ENCODE assay signal across 22 cellular contexts in genomic region chr10:104501864-104502579, GRCh38.
DNase-seq lines count a peak whose midpoint lies in the region; ATAC-seq and TF ChIP-seq lines count a peak whose summit lies in the region.
"Had no signal": no experiment of that assay in that cellular context is flagged by ENCODE, and none has a peak within 500 bp of the region (broad histone marks: within the 10 kb centered on the region; RNA-seq: fewer than 3 reads in every experiment).

No MANE protein-coding gene starts in this region.

- no peak overlapping the region for H3K4me3 Mint-ChIP-seq in WTC11
- no peak overlapping the region for H3K4me3 Mint-ChIP-seq in neural progenitor cell
- H3K4me3 Mint-ChIP-seq: B cell; CD4-positive, CD25-positive, alpha-beta regulatory T cell had no signal

- H3K27me3 Mint-ChIP-seq in WTC11 (ENCODE audit: low read depth) (no peaks in the 10 kb centered on the region), neural progenitor cell (ENCODE audit: insufficient read depth, low read depth) (no peaks in the 10 kb centered on the region)

- H3K4me3 ChIP-seq in HEK293 (ENCODE audit: low read depth, low read length) (no peak overlapping the region), neural progenitor cell (no peak overlapping the region)
- H3K4me3 ChIP-seq: SK-N-MC had no signal

- H3K4me2 ChIP-seq in neural progenitor cell: peak overlapping the region; percentile 25

- H3K36me3 ChIP-seq in HEK293 (ENCODE audit: control insufficient read depth in 2 of 2, insufficient read depth in 1 of 2, low read length in 2 of 2): no peaks in the 10 kb centered on the region
- no peaks in the 10 kb centered on the region for H3K36me3 ChIP-seq in neural progenitor cell

- H3K4me1 Mint-ChIP-seq in WTC11 (peaks cover 22% of the 10 kb centered on the region), neural progenitor cell (peaks cover 23% of the 10 kb centered on the region)
- H3K4me1 Mint-ChIP-seq: B cell had no signal

- no peak overlapping the region for H3K9ac ChIP-seq in neural progenitor cell

- H3K9me3 Mint-ChIP-seq in WTC11 (peaks cover under 1% of the 10 kb centered on the region), neural progenitor cell (no peaks in the 10 kb centered on the region)
- H3K9me3 Mint-ChIP-seq: CD4-positive, CD25-positive, alpha-beta regulatory T cell had no signal

- H3K4me1 ChIP-seq in HEK293 (ENCODE audit: control insufficient read depth, insufficient read depth, low read length): no peaks in the 10 kb centered on the region
- H3K4me1 ChIP-seq in neural progenitor cell: peaks cover 50% of the 10 kb centered on the region

- H3K27me3 ChIP-seq in neural progenitor cell: no peaks in the 10 kb centered on the region

- H3K27ac ChIP-seq in HEK293 (ENCODE audit: extremely low read depth, low read depth, low read length) (no peak overlapping the region), neural progenitor cell (no peak overlapping the region)
- H3K27ac ChIP-seq: HL-60, SK-N-MC had no signal

- no peak overlapping the region for H3K27ac Mint-ChIP-seq in WTC11
- H3K27ac Mint-ChIP-seq in neural progenitor cell: no peak overlapping the region
- H3K27ac Mint-ChIP-seq: B cell; CD4-positive, CD25-positive, alpha-beta regulatory T cell had no signal

- H3K9me3 ChIP-seq in HEK293 (ENCODE audit: control insufficient read depth, insufficient read depth, low read depth, low read length) (no peaks in the 10 kb centered on the region), neural progenitor cell (ENCODE audit: low read depth) (no peaks in the 10 kb centered on the region)

- H4K20me1 ChIP-seq in neural progenitor cell (ENCODE audit: low read depth): no peaks in the 10 kb centered on the region

- DNase-seq in NCI-H82 (lab: John Stamatoyannopoulos, UW) (peak; percentile 36), NCI-H82 treated with DMSO at 0.1 percent for 48 hours (lab: John Stamatoyannopoulos, UW; ENCODE audit: unreplicated experiment) (no peak), WTC11 (ENCODE audit: low spot score) (no peak), neural progenitor cell (ENCODE audit: low spot score) (peak; percentile 80), hippocampal formation (lab: John Stamatoyannopoulos, UW) (no peak), NCI-H524 (lab: John Stamatoyannopoulos, UW) (no peak)
- no peak for DNase-seq in stimulated activated CD8-positive, alpha-beta memory T cell treated with anti-CD3 and anti-CD28 coated beads, Interleukin-4, amount 100 ng/mL, for 48 hours
- DNase-seq: CD4-positive, CD25-positive, alpha-beta regulatory T cell; COR-L47; DMS 273 treated with DMSO at 0.1 percent for 48 hours; DND-41; IMR-90; NCI-H1048; NCI-H1694; NCI-H2081 treated with DMSO at 0.1 percent for 48 hours; NCI-H510A treated with DMSO at 0.1 percent for 48 hours; NK-92 treated with Interleukin-12 subunit alpha and Interleukin-12 subunit beta, amount 100 ng/mL, for 24 hours had no signal

- POLR2A ChIA-PET in HEK293 (lab: Yijun Ruan, JAX) (no interaction called here), WTC11 (lab: Charles Lee) (no interaction called here)

- ATAC-seq in WTC11: peak; percentile 26
- ATAC-seq: Right ventricle myocardium inferior had no signal

- no peaks in the 10 kb centered on the region for H3K79me2 ChIP-seq in neural progenitor cell (ENCODE audit: low read depth)

- H2AFZ ChIP-seq in neural progenitor cell (replicated peaks): no peak overlapping the region

- H3K36me3 Mint-ChIP-seq in WTC11: no peaks in the 10 kb centered on the region
- no peaks in the 10 kb centered on the region for H3K36me3 Mint-ChIP-seq in neural progenitor cell
- H3K36me3 Mint-ChIP-seq: CD4-positive, CD25-positive, alpha-beta regulatory T cell had no signal

- peaks cover 14% of the 10 kb centered on the region for H3F3A ChIP-seq in neural progenitor cell (ENCODE audit: low read depth)

- CTCF ChIA-PET in HEK293 (lab: Yijun Ruan, JAX): interaction anchor here (0.9 kb wide), 1 partner anchor 9 kb away, joined by 3 read pairs; no protein-coding TSS in a partner anchor
- CTCF ChIA-PET in WTC11 (lab: Charles Lee): interaction anchor here (0.5 to 1.3 kb wide), 4 partner anchors 13 to 204 kb away, joined by 3 read pairs; no protein-coding TSS in a partner anchor

- TF ChIP-seq CTCF in HEK293 (tag by site-specific recombination; IDR thresholded peaks at IDR 0.05) (no peak), WTC11 (IDR thresholded peaks at IDR 0.05) (no peak), neural progenitor cell (IDR thresholded peaks at IDR 0.05) (no peak)

TF ChIP-seq in HEK293, 187 proteins besides CTCF, POLR2A, EP300 and RAD21:
- 0 out of 2 replicates have a peak, but pooled peaks have one; percentile 28 for TF ChIP-seq ZFHX2 (tag by site-specific recombination; conservative IDR thresholded peaks at IDR 0.05)
- TF ChIP-seq ZNF394 (tag by site-specific recombination; IDR thresholded peaks at IDR 0.05; ENCODE audit: borderline replicate concordance): no peak

TF ChIP-seq in WTC11, 78 proteins besides CTCF, POLR2A, EP300 and RAD21:
- no peak for TF ChIP-seq MLX (CRISPR knock-in tag; IDR thresholded peaks at IDR 0.05)
- no peak for TF ChIP-seq ARID4B (CRISPR knock-in tag; IDR thresholded peaks at IDR 0.05; ENCODE audit: borderline replicate concordance)
- TF ChIP-seq STAT6 (CRISPR knock-in tag; conservative IDR thresholded peaks at IDR 0.05; ENCODE audit: low read depth): no peak

Comparison
In these comparisons a context has a peak if more than half of its experiments do, and no peak if none do; other contexts are left out.
1. DNase-seq: peak in NCI-H82 (single experiment) and neural progenitor cell (single experiment); none in NCI-H82 treated with DMSO at 0.1 percent for 48 hours (single experiment), WTC11 (single experiment), stimulated activated CD8-positive, alpha-beta memory T cell treated with anti-CD3 and anti-CD28 coated beads, Interleukin-4, amount 100 ng/mL, for 48 hours (single experiment), hippocampal formation (0 of 2) and NCI-H524 (0 of 2).